ENCODE assay signal across 1 cellular context in the genomic region with DNA sequence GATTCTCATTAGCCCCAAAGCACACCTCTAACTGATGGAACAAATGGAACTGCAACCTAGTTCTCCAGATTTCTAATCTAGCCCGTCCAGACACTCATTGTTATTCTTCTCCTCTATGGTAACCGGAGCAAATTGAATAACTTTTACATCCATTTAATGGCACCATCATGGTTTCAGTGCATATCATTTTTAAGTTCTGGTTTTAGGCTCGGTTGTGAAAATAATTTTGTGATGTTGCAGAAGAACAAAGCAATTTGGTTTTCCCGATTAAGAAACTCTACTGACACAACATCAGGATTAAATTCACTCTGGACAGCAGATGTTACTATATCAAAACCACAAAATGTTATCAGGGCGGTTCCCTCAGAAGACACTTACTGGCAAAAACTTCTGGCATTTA.
A peak's percentile ranks its signal among the peaks of the same experiment; 100 is the strongest.
TF ChIP-seq lines count a peak whose summit lies in the region.

No MANE protein-coding gene starts in this region.

TF ChIP-seq in K562, 482 proteins besides CTCF, POLR2A, EP300 and RAD21 (continued from another document and continues in another):
- TF ChIP-seq XRCC5 (IDR thresholded peaks at IDR 0.05; ENCODE audit: low read depth, low read length) (no peak), NR1H2 (CRISPR knock-in tag; IDR thresholded peaks at IDR 0.05) (no peak), PTBP1 (IDR thresholded peaks at IDR 0.05; ENCODE audit: low read depth, low read length) (no peak), KAT7 (CRISPR knock-in tag; IDR thresholded peaks at IDR 0.05; ENCODE audit: borderline replicate concordance) (no peak), HLTF (IDR thresholded peaks at IDR 0.05) (no peak), KLF1 (tag; IDR thresholded peaks at IDR 0.05) (peak; percentile 72; the same call in 1 of the 2 replicates), FUS (optimal IDR thresholded peaks at IDR 0.05; ENCODE audit: low read depth, low read length) (no peak), ZNF124 (CRISPR knock-in tag; IDR thresholded peaks at IDR 0.05) (no peak), KDM1A (IDR thresholded peaks at IDR 0.05) (peak; percentile 76; a peak in 3 of 4 replicates), ZFX (CRISPR knock-in tag; IDR thresholded peaks at IDR 0.05) (no peak), MED1 (CRISPR knock-in tag; IDR thresholded peaks at IDR 0.05; ENCODE audit: borderline replicate concordance) (no peak), SMARCA4 (IDR thresholded peaks at IDR 0.05) (peak; percentile 90), MCM7 (IDR thresholded peaks at IDR 0.05) (no peak), JUND (IDR thresholded peaks at IDR 0.05; ENCODE audit: borderline replicate concordance, low read depth, low read length) (no peak), JUND (tag; IDR thresholded peaks at IDR 0.05; ENCODE audit: borderline replicate concordance, low read depth, low read length) (0 out of 3 replicates have a peak, but pooled peaks have one; percentile 39), BMI1 (IDR thresholded peaks at IDR 0.05; ENCODE audit: low read length) (no peak), TOE1 (IDR thresholded peaks at IDR 0.05; ENCODE audit: borderline replicate concordance) (0 out of 2 replicates have a peak, but pooled peaks have one; percentile 18), TOE1 (CRISPR knock-in tag; IDR thresholded peaks at IDR 0.05; ENCODE audit: borderline replicate concordance, low read depth) (no peak), ZNF75A (CRISPR knock-in tag; IDR thresholded peaks at IDR 0.05) (no peak), RUNX1 (IDR thresholded peaks at IDR 0.05; ENCODE audit: low read depth) (no peak), FOXJ3 (CRISPR knock-in tag; IDR thresholded peaks at IDR 0.05) (peak; percentile 82), GTF2E2 (tag; IDR thresholded peaks at IDR 0.05) (0 out of 2 replicates have a peak, but pooled peaks have one; percentile 7), CXXC5 (CRISPR knock-in tag; IDR thresholded peaks at IDR 0.05) (no peak), MAZ (CRISPR knock-in tag; conservative IDR thresholded peaks at IDR 0.05 in 1 of 2, IDR thresholded peaks at IDR 0.05 in 1 of 2) (no peak), SMAD1 (IDR thresholded peaks at IDR 0.05; ENCODE audit: low read depth, low read length, partially characterized antibody) (no peak), PML (IDR thresholded peaks at IDR 0.05; ENCODE audit: low read length) (peak; percentile 56; the same call in 1 of the 2 replicates), ZNF780A (CRISPR knock-in tag; IDR thresholded peaks at IDR 0.05) (no peak), ARID1B (IDR thresholded peaks at IDR 0.05) (peak; percentile 92), SMARCC2 (IDR thresholded peaks at IDR 0.05; ENCODE audit: low read depth) (peak; percentile 63; the same call in 1 of the 2 replicates), ZNF23 (CRISPR knock-in tag; IDR thresholded peaks at IDR 0.05) (no peak), DPF2 (IDR thresholded peaks at IDR 0.05) (peak; percentile 92), SNIP1 (IDR thresholded peaks at IDR 0.05; ENCODE audit: low read depth) (no peak), ZNF174 (CRISPR knock-in tag; IDR thresholded peaks at IDR 0.05) (no peak), FOXM1 (IDR thresholded peaks at IDR 0.05; ENCODE audit: low read depth) (peak; percentile 46; the same call in 1 of the 2 replicates), FOXM1 (CRISPR knock-in tag; IDR thresholded peaks at IDR 0.05; ENCODE audit: low read depth) (no peak), EP400 (IDR thresholded peaks at IDR 0.05) (no peak), KDM2B (CRISPR knock-in tag; IDR thresholded peaks at IDR 0.05) (no peak), NFE2L1 (tag; IDR thresholded peaks at IDR 0.05; ENCODE audit: borderline replicate concordance, low read depth) (no peak), DACH1 (IDR thresholded peaks at IDR 0.05; ENCODE audit: partially characterized antibody) (peak; percentile 82), ZNF507 (tag; conservative IDR thresholded peaks at IDR 0.05) (no peak), HDGF (IDR thresholded peaks at IDR 0.05) (no peak), SIX5 (IDR thresholded peaks at IDR 0.05; ENCODE audit: borderline replicate concordance in 1 of 2, insufficient read depth in 1 of 2, low read depth in 1 of 2, low read length in 2 of 2) (no peak), FOSL1 (tag; conservative IDR thresholded peaks at IDR 0.05) (peak; percentile 48; the same call in 1 of the 2 replicates), MEF2A (IDR thresholded peaks at IDR 0.05; ENCODE audit: control insufficient read depth, low read depth, low read length) (no peak), ZNF584 (CRISPR knock-in tag; IDR thresholded peaks at IDR 0.05; ENCODE audit: low read depth) (no peak), ZNF436 (CRISPR knock-in tag; IDR thresholded peaks at IDR 0.05) (no peak), ILK (tag; IDR thresholded peaks at IDR 0.05; ENCODE audit: borderline replicate concordance, low read depth) (no peak)
- TF ChIP-seq, protein P1, sequence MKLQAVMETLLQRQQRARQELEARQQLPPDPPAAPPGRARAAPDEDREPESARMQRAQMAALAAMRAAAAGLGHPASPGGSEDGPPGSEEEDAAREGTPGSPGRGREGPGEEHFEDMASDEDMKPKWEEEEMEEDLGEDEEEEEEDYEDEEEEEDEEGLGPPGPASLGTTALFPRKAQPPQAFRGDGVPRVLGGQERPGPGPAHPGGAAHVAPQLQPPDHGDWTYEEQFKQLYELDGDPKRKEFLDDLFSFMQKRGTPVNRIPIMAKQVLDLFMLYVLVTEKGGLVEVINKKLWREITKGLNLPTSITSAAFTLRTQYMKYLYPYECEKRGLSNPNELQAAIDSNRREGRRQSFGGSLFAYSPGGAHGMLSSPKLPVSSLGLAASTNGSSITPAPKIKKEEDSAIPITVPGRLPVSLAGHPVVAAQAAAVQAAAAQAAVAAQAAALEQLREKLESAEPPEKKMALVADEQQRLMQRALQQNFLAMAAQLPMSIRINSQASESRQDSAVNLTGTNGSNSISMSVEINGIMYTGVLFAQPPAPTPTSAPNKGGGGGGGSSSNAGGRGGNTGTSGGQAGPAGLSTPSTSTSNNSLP (IDR thresholded peaks at IDR 0.05; ENCODE audit: borderline replicate concordance, low read depth, low read length): peak; percentile 75; the same call in 1 of the 2 replicates
- TF ChIP-seq, protein P2, sequence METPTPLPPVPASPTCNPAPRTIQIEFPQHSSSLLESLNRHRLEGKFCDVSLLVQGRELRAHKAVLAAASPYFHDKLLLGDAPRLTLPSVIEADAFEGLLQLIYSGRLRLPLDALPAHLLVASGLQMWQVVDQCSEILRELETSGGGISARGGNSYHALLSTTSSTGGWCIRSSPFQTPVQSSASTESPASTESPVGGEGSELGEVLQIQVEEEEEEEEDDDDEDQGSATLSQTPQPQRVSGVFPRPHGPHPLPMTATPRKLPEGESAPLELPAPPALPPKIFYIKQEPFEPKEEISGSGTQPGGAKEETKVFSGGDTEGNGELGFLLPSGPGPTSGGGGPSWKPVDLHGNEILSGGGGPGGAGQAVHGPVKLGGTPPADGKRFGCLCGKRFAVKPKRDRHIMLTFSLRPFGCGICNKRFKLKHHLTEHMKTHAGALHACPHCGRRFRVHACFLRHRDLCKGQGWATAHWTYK (CRISPR knock-in tag; IDR thresholded peaks at IDR 0.05): 0 out of 2 replicates have a peak, but pooled peaks have one; percentile 33
- TF ChIP-seq, protein P3, sequence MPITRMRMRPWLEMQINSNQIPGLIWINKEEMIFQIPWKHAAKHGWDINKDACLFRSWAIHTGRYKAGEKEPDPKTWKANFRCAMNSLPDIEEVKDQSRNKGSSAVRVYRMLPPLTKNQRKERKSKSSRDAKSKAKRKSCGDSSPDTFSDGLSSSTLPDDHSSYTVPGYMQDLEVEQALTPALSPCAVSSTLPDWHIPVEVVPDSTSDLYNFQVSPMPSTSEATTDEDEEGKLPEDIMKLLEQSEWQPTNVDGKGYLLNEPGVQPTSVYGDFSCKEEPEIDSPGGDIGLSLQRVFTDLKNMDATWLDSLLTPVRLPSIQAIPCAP (CRISPR knock-in tag; IDR thresholded peaks at IDR 0.05; ENCODE audit: borderline replicate concordance): no peak
- TF ChIP-seq, protein P4, sequence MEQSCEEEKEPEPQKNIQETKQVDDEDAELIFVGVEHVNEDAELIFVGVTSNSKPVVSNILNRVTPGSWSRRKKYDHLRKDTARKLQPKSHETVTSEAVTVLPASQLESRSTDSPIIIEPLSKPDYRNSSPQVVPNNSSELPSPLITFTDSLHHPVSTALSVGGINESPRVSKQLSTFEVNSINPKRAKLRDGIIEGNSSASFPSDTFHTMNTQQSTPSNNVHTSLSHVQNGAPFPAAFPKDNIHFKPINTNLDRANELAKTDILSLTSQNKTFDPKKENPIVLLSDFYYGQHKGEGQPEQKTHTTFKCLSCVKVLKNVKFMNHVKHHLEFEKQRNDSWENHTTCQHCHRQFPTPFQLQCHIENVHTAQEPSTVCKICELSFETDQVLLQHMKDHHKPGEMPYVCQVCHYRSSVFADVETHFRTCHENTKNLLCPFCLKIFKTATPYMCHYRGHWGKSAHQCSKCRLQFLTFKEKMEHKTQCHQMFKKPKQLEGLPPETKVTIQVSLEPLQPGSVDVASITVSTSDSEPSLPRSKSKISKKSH (CRISPR knock-in tag; IDR thresholded peaks at IDR 0.05): no peak
- TF ChIP-seq, protein P5, sequence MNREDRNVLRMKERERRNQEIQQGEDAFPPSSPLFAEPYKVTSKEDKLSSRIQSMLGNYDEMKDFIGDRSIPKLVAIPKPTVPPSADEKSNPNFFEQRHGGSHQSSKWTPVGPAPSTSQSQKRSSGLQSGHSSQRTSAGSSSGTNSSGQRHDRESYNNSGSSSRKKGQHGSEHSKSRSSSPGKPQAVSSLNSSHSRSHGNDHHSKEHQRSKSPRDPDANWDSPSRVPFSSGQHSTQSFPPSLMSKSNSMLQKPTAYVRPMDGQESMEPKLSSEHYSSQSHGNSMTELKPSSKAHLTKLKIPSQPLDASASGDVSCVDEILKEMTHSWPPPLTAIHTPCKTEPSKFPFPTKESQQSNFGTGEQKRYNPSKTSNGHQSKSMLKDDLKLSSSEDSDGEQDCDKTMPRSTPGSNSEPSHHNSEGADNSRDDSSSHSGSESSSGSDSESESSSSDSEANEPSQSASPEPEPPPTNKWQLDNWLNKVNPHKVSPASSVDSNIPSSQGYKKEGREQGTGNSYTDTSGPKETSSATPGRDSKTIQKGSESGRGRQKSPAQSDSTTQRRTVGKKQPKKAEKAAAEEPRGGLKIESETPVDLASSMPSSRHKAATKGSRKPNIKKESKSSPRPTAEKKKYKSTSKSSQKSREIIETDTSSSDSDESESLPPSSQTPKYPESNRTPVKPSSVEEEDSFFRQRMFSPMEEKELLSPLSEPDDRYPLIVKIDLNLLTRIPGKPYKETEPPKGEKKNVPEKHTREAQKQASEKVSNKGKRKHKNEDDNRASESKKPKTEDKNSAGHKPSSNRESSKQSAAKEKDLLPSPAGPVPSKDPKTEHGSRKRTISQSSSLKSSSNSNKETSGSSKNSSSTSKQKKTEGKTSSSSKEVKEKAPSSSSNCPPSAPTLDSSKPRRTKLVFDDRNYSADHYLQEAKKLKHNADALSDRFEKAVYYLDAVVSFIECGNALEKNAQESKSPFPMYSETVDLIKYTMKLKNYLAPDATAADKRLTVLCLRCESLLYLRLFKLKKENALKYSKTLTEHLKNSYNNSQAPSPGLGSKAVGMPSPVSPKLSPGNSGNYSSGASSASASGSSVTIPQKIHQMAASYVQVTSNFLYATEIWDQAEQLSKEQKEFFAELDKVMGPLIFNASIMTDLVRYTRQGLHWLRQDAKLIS (CRISPR knock-in tag; IDR thresholded peaks at IDR 0.05): no peak
- TF ChIP-seq, protein P6, sequence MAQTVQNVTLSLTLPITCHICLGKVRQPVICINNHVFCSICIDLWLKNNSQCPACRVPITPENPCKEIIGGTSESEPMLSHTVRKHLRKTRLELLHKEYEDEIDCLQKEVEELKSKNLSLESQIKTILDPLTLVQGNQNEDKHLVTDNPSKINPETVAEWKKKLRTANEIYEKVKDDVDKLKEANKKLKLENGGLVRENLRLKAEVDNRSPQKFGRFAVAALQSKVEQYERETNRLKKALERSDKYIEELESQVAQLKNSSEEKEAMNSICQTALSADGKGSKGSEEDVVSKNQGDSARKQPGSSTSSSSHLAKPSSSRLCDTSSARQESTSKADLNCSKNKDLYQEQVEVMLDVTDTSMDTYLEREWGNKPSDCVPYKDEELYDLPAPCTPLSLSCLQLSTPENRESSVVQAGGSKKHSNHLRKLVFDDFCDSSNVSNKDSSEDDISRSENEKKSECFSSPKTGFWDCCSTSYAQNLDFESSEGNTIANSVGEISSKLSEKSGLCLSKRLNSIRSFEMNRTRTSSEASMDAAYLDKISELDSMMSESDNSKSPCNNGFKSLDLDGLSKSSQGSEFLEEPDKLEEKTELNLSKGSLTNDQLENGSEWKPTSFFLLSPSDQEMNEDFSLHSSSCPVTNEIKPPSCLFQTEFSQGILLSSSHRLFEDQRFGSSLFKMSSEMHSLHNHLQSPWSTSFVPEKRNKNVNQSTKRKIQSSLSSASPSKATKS (CRISPR knock-in tag; IDR thresholded peaks at IDR 0.05): no peak
- TF ChIP-seq, protein P7, sequence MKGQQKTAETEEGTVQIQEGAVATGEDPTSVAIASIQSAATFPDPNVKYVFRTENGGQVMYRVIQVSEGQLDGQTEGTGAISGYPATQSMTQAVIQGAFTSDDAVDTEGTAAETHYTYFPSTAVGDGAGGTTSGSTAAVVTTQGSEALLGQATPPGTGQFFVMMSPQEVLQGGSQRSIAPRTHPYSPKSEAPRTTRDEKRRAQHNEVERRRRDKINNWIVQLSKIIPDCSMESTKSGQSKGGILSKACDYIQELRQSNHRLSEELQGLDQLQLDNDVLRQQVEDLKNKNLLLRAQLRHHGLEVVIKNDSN (CRISPR knock-in tag; IDR thresholded peaks at IDR 0.05): no peak
